In the genomic region with DNA sequence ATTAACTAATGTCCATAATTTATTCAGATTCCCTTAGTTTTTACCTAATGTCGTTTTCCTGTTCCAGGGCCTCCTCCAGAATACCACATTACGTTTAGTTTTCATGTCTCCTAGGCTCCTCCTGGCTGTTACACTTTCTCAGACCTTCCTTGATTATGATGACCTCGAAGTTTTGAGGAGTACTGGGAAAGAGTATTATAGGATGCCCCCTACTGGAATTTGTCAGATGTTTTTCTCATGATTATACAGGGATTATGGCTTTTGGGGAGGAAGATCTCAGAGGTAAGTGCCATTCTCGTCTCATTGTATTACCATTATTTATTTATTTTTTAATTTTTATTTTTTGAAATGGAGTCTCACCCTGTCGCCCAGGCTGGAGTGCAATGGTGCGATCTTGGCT, we compare ENCODE assay signal across 8 cellular contexts. TPM values are rescaled to one million over a fixed set of nuclear protein-coding genes. Genes with fewer than 3 reads are reported as not detected.
DNase-seq lines count a peak whose midpoint lies in the region; ATAC-seq, FAIRE-seq and TF ChIP-seq lines count a peak whose summit lies in the region.

No MANE protein-coding gene starts in this region.

- CTCF ChIA-PET in endothelial cell of umbilical vein (lab: Charles Lee), result interaction anchor here (0.6 to 1.6 kb wide), 4 partner anchors 9 to 78 kb away, joined by 3 to 7 read pairs (median 4); no protein-coding TSS in a partner anchor

- dilution Hi-C loops in endothelial cell of umbilical vein (cut with MboI; ENCODE audit: extremely low pct_ligation_motif_present, low sequenced_read_pairs), result no loop called here

- H3K9me3 ChIP-seq in endothelial cell of umbilical vein (replicated peaks; ENCODE audit: control insufficient read depth, insufficient read depth, low read length) (no peaks in the 10 kb centered on the region), neural progenitor cell (ENCODE audit: low read depth) (no peaks in the 10 kb centered on the region)

- no peaks in the 10 kb centered on the region for H3K36me3 Mint-ChIP-seq in neural progenitor cell

- no peak overlapping the region for H3K4me3 Mint-ChIP-seq in neural progenitor cell

- H3K4me1 ChIP-seq in endothelial cell of umbilical vein (ENCODE audit: control insufficient read depth, extremely low read depth, insufficient read depth, low read length) (peaks cover 6% of the 10 kb centered on the region), neural progenitor cell (no peaks in the 10 kb centered on the region)

- H3K27me3 ChIP-seq in endothelial cell of umbilical vein (ENCODE audit: control insufficient read depth in 2 of 2, insufficient read depth in 2 of 2, low read length in 2 of 2) (peaks cover 2 to 3% of the 10 kb centered on the region in 2 experiments), neural progenitor cell (no peaks in the 10 kb centered on the region)

- H3K79me2 ChIP-seq in endothelial cell of umbilical vein (ENCODE audit: control insufficient read depth, insufficient read depth, low read length), result no peaks in the 10 kb centered on the region
- H3K79me2 ChIP-seq in neural progenitor cell (ENCODE audit: low read depth), result no peaks in the 10 kb centered on the region

- POLR2A ChIA-PET in endothelial cell of umbilical vein (lab: Charles Lee), result no interaction called here

- H3K27me3 Mint-ChIP-seq in neural progenitor cell (ENCODE audit: insufficient read depth, low read depth), result peaks cover 2% of the 10 kb centered on the region

- H3K36me3 ChIP-seq in endothelial cell of umbilical vein (ENCODE audit: control insufficient read depth in 2 of 2, extremely low read depth in 1 of 2, insufficient read depth in 2 of 2, low read length in 2 of 2), result no peaks in the 10 kb centered on the region
- no peaks in the 10 kb centered on the region for H3K36me3 ChIP-seq in neural progenitor cell

- no peak overlapping the region for H3K4me2 ChIP-seq in endothelial cell of umbilical vein (ENCODE audit: insufficient read depth, low read length)
- no peak overlapping the region for H3K4me2 ChIP-seq in neural progenitor cell

- no peak for FAIRE-seq in endothelial cell of umbilical vein (lab: Jason Lieb, UNC)

- TF ChIP-seq CTCF in endothelial cell of umbilical vein (IDR thresholded peaks at IDR 0.05; ENCODE audit: extremely low read depth in 1 of 2, insufficient read depth in 1 of 2, low read depth in 1 of 2, low read length in 2 of 2) (peak; percentile 9 to 24), neural progenitor cell (IDR thresholded peaks at IDR 0.05) (peak; percentile 55)

- H3K9me1 ChIP-seq in endothelial cell of umbilical vein (replicated peaks; ENCODE audit: control insufficient read depth, extremely low read depth, insufficient read depth, low read length), result no peaks in the 10 kb centered on the region

- peaks cover 3% of the 10 kb centered on the region for H3K9me3 Mint-ChIP-seq in neural progenitor cell

- no TSS peak for BruUV-seq in endothelial cell of umbilical vein (replicated peaks; lab: Mats Ljungman, UMichigan)

- H2AFZ ChIP-seq in endothelial cell of umbilical vein (ENCODE audit: low read depth, low read length) (no peak overlapping the region), neural progenitor cell (replicated peaks) (no peak overlapping the region)

- H3K27ac ChIP-seq in endothelial cell of umbilical vein (ENCODE audit: insufficient read depth, low read depth, low read length), result no peak overlapping the region
- H3K27ac ChIP-seq in neural progenitor cell, result no peak overlapping the region

- H3K27ac Mint-ChIP-seq in neural progenitor cell, result no peak overlapping the region

- H3K9ac ChIP-seq in endothelial cell of umbilical vein (replicated peaks; ENCODE audit: extremely low read depth, insufficient read depth, low read length) (no peak overlapping the region), neural progenitor cell (no peak overlapping the region)

- TF ChIP-seq POLR2A in endothelial cell of umbilical vein (IDR thresholded peaks at IDR 0.05; ENCODE audit: low read depth, low read length), result no peak

- H3K4me1 Mint-ChIP-seq in neural progenitor cell, result peaks cover 7% of the 10 kb centered on the region

- H3K4me3 ChIP-seq in endothelial cell of umbilical vein (replicated peaks in 1 of 3; ENCODE audit: insufficient read depth in 1 of 3, low read depth in 1 of 3, low read length in 3 of 3) (no peak overlapping the region), neural progenitor cell (no peak overlapping the region)

- ATAC-seq in GM19324 (IDR thresholded peaks at IDR 0.05; ENCODE audit: low FRiP score, unreplicated experiment) (no peak), HG02610 (IDR thresholded peaks at IDR 0.05; ENCODE audit: unreplicated experiment) (no peak)

- no peaks in the 10 kb centered on the region for H3F3A ChIP-seq in neural progenitor cell (ENCODE audit: low read depth)

- DNase-seq in NCI-H2107 treated with DMSO at 0.1 percent for 48 hours (lab: John Stamatoyannopoulos, UW; ENCODE audit: unreplicated experiment), result peak; percentile 7
- DNase-seq in NCI-H2107 (lab: John Stamatoyannopoulos, UW), result no peak
- peak; percentile 52 for DNase-seq in NCI-H82 treated with DMSO at 0.1 percent for 48 hours (lab: John Stamatoyannopoulos, UW; ENCODE audit: unreplicated experiment)
- peak; percentile 43 for DNase-seq in endothelial cell of umbilical vein (ENCODE audit: low read depth, low spot score)
- DNase-seq in neural progenitor cell (ENCODE audit: low spot score), result peak; percentile 35
- DNase-seq in NCI-H2227 treated with DMSO at 0.1 percent for 48 hours (lab: John Stamatoyannopoulos, UW), result no peak

- H4K20me1 ChIP-seq in endothelial cell of umbilical vein (replicated peaks; ENCODE audit: control insufficient read depth, extremely low read depth, insufficient read depth, low read length) (no peaks in the 10 kb centered on the region), neural progenitor cell (ENCODE audit: low read depth) (no peaks in the 10 kb centered on the region)

- intact Hi-C loops in endothelial cell of umbilical vein (cut with micrococcal nuclease), result loop anchor here (1.0 to 2.0 kb wide), 2 partner anchors 24 to 99 kb away; partner anchors contain the start of genes C12orf57 and LPCAT3

TF ChIP-seq in endothelial cell of umbilical vein, 7 proteins besides CTCF, POLR2A, EP300 and RAD21:
- TF ChIP-seq POLR2AphosphoS5 (IDR thresholded peaks at IDR 0.05; ENCODE audit: insufficient read depth, low read depth, low read length), result no peak
- TF ChIP-seq JUN (IDR thresholded peaks at IDR 0.05; ENCODE audit: borderline replicate concordance, insufficient read depth, insufficient read length, low read depth), result no peak
- no peak for TF ChIP-seq MAX (IDR thresholded peaks at IDR 0.05; ENCODE audit: insufficient read depth, insufficient read length)
- TF ChIP-seq FOS (IDR thresholded peaks at IDR 0.05; ENCODE audit: borderline replicate concordance, insufficient read depth, low read length), result no peak
- TF ChIP-seq GATA2 (IDR thresholded peaks at IDR 0.05; ENCODE audit: insufficient read depth, insufficient read length, low read depth, low read length), result no peak
- no peak for TF ChIP-seq EZH2 (IDR thresholded peaks at IDR 0.05; ENCODE audit: borderline replicate concordance, low read depth, low read length, severe bottlenecking)
- no peak for TF ChIP-seq MYC (IDR thresholded peaks at IDR 0.05; ENCODE audit: low read depth, low read length)
TF ChIP-seq in endothelial cell of umbilical vein: peak in this region for 0.

RNA-seq across cellular contexts. Expression of gene C1S, which starts 17.7 kb away (rescaled TPM):
- 0.38 and 0.83 TPM in 2 replicates for total RNA-seq in endothelial cell of umbilical vein
- polyA plus RNA-seq in endothelial cell of umbilical vein, result 0.16 and 0.32 TPM in 2 replicates
- 0.09 and 0.21 TPM in 2 replicates for polyA plus RNA-seq in endothelial cell of umbilical vein (2011; cell fraction: cytosol; rRNA removed)
- polyA plus RNA-seq in endothelial cell of umbilical vein (2011; cell fraction: nucleus; rRNA removed), result 2.5 and 2.8 TPM in 2 replicates
- polyA plus RNA-seq in endothelial cell of umbilical vein (2012), result 0.63 and 0.98 TPM in 2 replicates
- 0.55 and 1.3 TPM in 2 replicates for polyA minus RNA-seq in endothelial cell of umbilical vein
- 2.6 TPM for polyA minus RNA-seq in endothelial cell of umbilical vein (2011; cell fraction: cytosol; rRNA and poly(A)+ RNA removed)
- 0.58 and 1.4 TPM in 2 replicates for polyA minus RNA-seq in endothelial cell of umbilical vein (2011; cell fraction: nucleus; rRNA and poly(A)+ RNA removed)
- 0.56 and 2.1 TPM in 2 replicates for total RNA-seq in neural progenitor cell (ENCODE audit: low replicate concordance)

RNA-seq across cellular contexts. Expression of gene LPCAT3, which starts 24.6 kb away (rescaled TPM):
- total RNA-seq in endothelial cell of umbilical vein, result 29.3 and 29.5 TPM in 2 replicates
- 36.0 and 37.1 TPM in 2 replicates for polyA plus RNA-seq in endothelial cell of umbilical vein
- polyA plus RNA-seq in endothelial cell of umbilical vein (2011; cell fraction: cytosol; rRNA removed), result 26.7 and 28.1 TPM in 2 replicates
- 38.6 and 44.9 TPM in 2 replicates for polyA plus RNA-seq in endothelial cell of umbilical vein (2011; cell fraction: nucleus; rRNA removed)
- polyA plus RNA-seq in endothelial cell of umbilical vein (2012), result 24.6 and 27.9 TPM in 2 replicates
- 42.7 and 48.0 TPM in 2 replicates for polyA minus RNA-seq in endothelial cell of umbilical vein
- polyA minus RNA-seq in endothelial cell of umbilical vein (2011; cell fraction: cytosol; rRNA and poly(A)+ RNA removed), result 32.2 TPM
- 22.0 and 28.3 TPM in 2 replicates for polyA minus RNA-seq in endothelial cell of umbilical vein (2011; cell fraction: nucleus; rRNA and poly(A)+ RNA removed)
- 18.1 and 32.6 TPM in 2 replicates for total RNA-seq in neural progenitor cell (ENCODE audit: low replicate concordance)

RNA-seq across cellular contexts. Expression of gene C1R, which starts 49.4 kb away (rescaled TPM):
- total RNA-seq in endothelial cell of umbilical vein (3.1 and 3.6 TPM in 2 replicates), neural progenitor cell (ENCODE audit: low replicate concordance) (3.3 and 8.8 TPM in 2 replicates)
- polyA plus RNA-seq in endothelial cell of umbilical vein, result 5.1 and 5.8 TPM in 2 replicates
- polyA plus RNA-seq in endothelial cell of umbilical vein (2011; cell fraction: cytosol; rRNA removed), result 3.4 and 3.9 TPM in 2 replicates
- polyA plus RNA-seq in endothelial cell of umbilical vein (2011; cell fraction: nucleus; rRNA removed), result 2.6 and 3.6 TPM in 2 replicates
- 2.7 and 2.8 TPM in 2 replicates for polyA plus RNA-seq in endothelial cell of umbilical vein (2012)
- polyA minus RNA-seq in endothelial cell of umbilical vein, result 2.4 and 4.1 TPM in 2 replicates
- polyA minus RNA-seq in endothelial cell of umbilical vein (2011; cell fraction: cytosol; rRNA and poly(A)+ RNA removed), result 1.4 TPM
- polyA minus RNA-seq in endothelial cell of umbilical vein (2011; cell fraction: nucleus; rRNA and poly(A)+ RNA removed), result 0.53 and 2.5 TPM in 2 replicates

Comparison
In these comparisons a context has a peak if more than half of its experiments do, and no peak if none do; other contexts are left out.
1. DNase-seq: peak in NCI-H2107 treated with DMSO at 0.1 percent for 48 hours (single experiment), NCI-H82 treated with DMSO at 0.1 percent for 48 hours (single experiment), endothelial cell of umbilical vein (single experiment) and neural progenitor cell (single experiment); none in NCI-H2107 (single experiment) and NCI-H2227 treated with DMSO at 0.1 percent for 48 hours (single experiment).